7 cellular contexts compared by ENCODE assay signal in genomic region chr19:57599377-57599760, GRCh38. TPM values are rescaled to one million over a fixed set of nuclear protein-coding genes. Genes with fewer than 3 reads are reported as not detected.
DNase-seq lines count a peak whose midpoint lies in the region; ATAC-seq and TF ChIP-seq lines count a peak whose summit lies in the region.

No MANE protein-coding gene starts in this region.

- peak overlapping the region; percentile 74 to 79 for H3K4me3 ChIP-seq in Panc1 (ENCODE audit: low read depth in 2 of 2, low read length in 2 of 2)
- peak overlapping the region; percentile 82 to 90 for H3K4me3 ChIP-seq in gastroesophageal sphincter

- TF ChIP-seq EP300 in gastroesophageal sphincter (IDR thresholded peaks at IDR 0.05) = no peak

- no peaks in the 10 kb centered on the region for H3K36me3 ChIP-seq in Panc1 (ENCODE audit: control insufficient read depth, insufficient read depth, low read length)
- H3K36me3 ChIP-seq in gastroesophageal sphincter = peaks cover 0 to 27% of the 10 kb centered on the region in 2 donors

- in situ Hi-C loops in Panc1 (cut with HindIII; ENCODE audit: low pct_unique_long_range_greater_than_20kb, low sequenced_read_pairs) = no loop called here

- H3K27ac ChIP-seq in Panc1 (ENCODE audit: low read length) = peak overlapping the region; percentile 64
- H3K27ac ChIP-seq in gastroesophageal sphincter = peak overlapping the region in 3 of 4 donors; percentile 9 to 69 (median 68)

- WGBS in gastroesophageal sphincter (ENCODE audit: low coverage in 1 of 2), 2 donors = 45 to 67% methylated on average over 6 of the region's 8 CpGs

- POLR2A ChIA-PET in Panc1 (lab: Charles Lee) = interaction anchor here (0.6 kb wide), 1 partner anchor 64 kb away, joined by 7 read pairs; no protein-coding TSS in a partner anchor

- TF ChIP-seq POLR2A in gastroesophageal sphincter (IDR thresholded peaks at IDR 0.05) = no peak

- intact Hi-C loops in Panc1 (cut with micrococcal nuclease; ENCODE audit: unreplicated experiment) = no loop called here

- peak; percentile 30 for ATAC-seq in GM21367 (IDR thresholded peaks at IDR 0.05; ENCODE audit: unreplicated experiment)
- no peak for ATAC-seq in Panc1
- ATAC-seq in gastroesophageal sphincter = no peak
- peak; percentile 8 for ATAC-seq in stimulated activated naive CD8-positive, alpha-beta T cell treated with anti-CD3 and anti-CD28 coated beads, Interleukin-15, Interleukin-2, amounts not matched to agents 100 U/mL and 50 U/mL, for 24 hours

- no TSS peak for BruUV-seq in Panc1 (replicated peaks; lab: Mats Ljungman, UMichigan)

- TF ChIP-seq CTCF in Panc1 (IDR thresholded peaks at IDR 0.05) (no peak), gastroesophageal sphincter (IDR thresholded peaks at IDR 0.05) (no peak)

- H3K27me3 ChIP-seq in Panc1 (ENCODE audit: control insufficient read depth, insufficient read depth, low read length) (no peaks in the 10 kb centered on the region), gastroesophageal sphincter (no peaks in the 10 kb centered on the region)

- DNase-seq in Panc1 (ENCODE audit: low read depth, low spot score) = no peak
- DNase-seq in stimulated activated naive CD8-positive, alpha-beta T cell treated with anti-CD3 and anti-CD28 coated beads, Interleukin-15, Interleukin-2, amounts not matched to agents 100 U/mL and 50 U/mL, for 24 hours = no peak
- no peak for DNase-seq in SIG-M5 (lab: John Stamatoyannopoulos, UW)
- no peak for DNase-seq in GOT3 (lab: John Stamatoyannopoulos, UW)
- no peak for DNase-seq in NOMO-1 treated with dmso at 0.1 percent for 144 hours (lab: John Stamatoyannopoulos, UW; ENCODE audit: unreplicated experiment)

- peaks cover 23% of the 10 kb centered on the region; the same call in 1 of the 2 replicates for H3K9me3 ChIP-seq in Panc1 (ENCODE audit: control insufficient read depth, insufficient read depth, low read depth, low read length)
- peaks cover 0 to 35% (median 0%) of the 10 kb centered on the region in 3 donors for H3K9me3 ChIP-seq in gastroesophageal sphincter

- peaks cover 4% of the 10 kb centered on the region for H3K4me1 ChIP-seq in Panc1 (ENCODE audit: control insufficient read depth, insufficient read depth, low read length)
- H3K4me1 ChIP-seq in gastroesophageal sphincter = peaks cover 2 to 21% (median 7%) of the 10 kb centered on the region in 3 donors

- CTCF ChIA-PET in Panc1 (lab: Charles Lee) = no interaction called here

RNA-seq across cellular contexts. Expression of gene ZNF530, which starts 0.3 kb away (rescaled TPM):
- 8.9 TPM for total RNA-seq in Panc1 (2021; ENCODE audit: unreplicated experiment)
- polyA plus RNA-seq in Panc1 (2012; ENCODE audit: insufficient read length) = 2.4 TPM
- total RNA-seq in gastroesophageal sphincter = 1 to 10 TPM; 1.4 to 6.3 (median 4.0) TPM

RNA-seq across cellular contexts. Expression of gene ZNF134, which starts 14.7 kb away (rescaled TPM):
- total RNA-seq in Panc1 (2021; ENCODE audit: unreplicated experiment) (18.9 TPM), gastroesophageal sphincter (10 to 100 TPM; 23.4 to 33.1 (median 28.6) TPM)
- 17.9 TPM for polyA plus RNA-seq in Panc1 (2012; ENCODE audit: insufficient read length)

RNA-seq across cellular contexts. Expression of gene ZIK1, which starts 15.4 kb away (rescaled TPM):
- total RNA-seq in Panc1 (2021; ENCODE audit: unreplicated experiment) = not detected
- polyA plus RNA-seq in Panc1 (2012; ENCODE audit: insufficient read length) = not detected
- total RNA-seq in gastroesophageal sphincter = 10 to 100 TPM in 1 of 4 donors, 1 to 10 TPM in 3; 4.4 to 14.5 (median 6.4) TPM

RNA-seq across cellular contexts. Expression of gene ZNF416, which starts 20.7 kb away (rescaled TPM):
- total RNA-seq in Panc1 (2021; ENCODE audit: unreplicated experiment) (8.7 TPM), gastroesophageal sphincter (1 to 10 TPM; 4.0 to 6.1 (median 5.7) TPM)
- 4.1 TPM for polyA plus RNA-seq in Panc1 (2012; ENCODE audit: insufficient read length)

RNA-seq across cellular contexts. Expression of gene ZNF211, which starts 33.6 kb away (rescaled TPM):
- total RNA-seq in Panc1 (2021; ENCODE audit: unreplicated experiment) (13.9 TPM), gastroesophageal sphincter (10 to 100 TPM in 3 of 4 donors, 1 to 10 TPM in 1; 8.3 to 16.8 (median 15.3) TPM)
- 8.0 TPM for polyA plus RNA-seq in Panc1 (2012; ENCODE audit: insufficient read length)

Comparison
In these comparisons a context has a peak if more than half of its experiments do, and no peak if none do; other contexts are left out.
1. ATAC-seq: peak in GM21367 (single experiment) and stimulated activated naive CD8-positive, alpha-beta T cell treated with anti-CD3 and anti-CD28 coated beads, Interleukin-15, Interleukin-2, amounts not matched to agents 100 U/mL and 50 U/mL, for 24 hours (single experiment); none in Panc1 (single experiment) and gastroesophageal sphincter (single experiment).